In the genomic region with DNA sequence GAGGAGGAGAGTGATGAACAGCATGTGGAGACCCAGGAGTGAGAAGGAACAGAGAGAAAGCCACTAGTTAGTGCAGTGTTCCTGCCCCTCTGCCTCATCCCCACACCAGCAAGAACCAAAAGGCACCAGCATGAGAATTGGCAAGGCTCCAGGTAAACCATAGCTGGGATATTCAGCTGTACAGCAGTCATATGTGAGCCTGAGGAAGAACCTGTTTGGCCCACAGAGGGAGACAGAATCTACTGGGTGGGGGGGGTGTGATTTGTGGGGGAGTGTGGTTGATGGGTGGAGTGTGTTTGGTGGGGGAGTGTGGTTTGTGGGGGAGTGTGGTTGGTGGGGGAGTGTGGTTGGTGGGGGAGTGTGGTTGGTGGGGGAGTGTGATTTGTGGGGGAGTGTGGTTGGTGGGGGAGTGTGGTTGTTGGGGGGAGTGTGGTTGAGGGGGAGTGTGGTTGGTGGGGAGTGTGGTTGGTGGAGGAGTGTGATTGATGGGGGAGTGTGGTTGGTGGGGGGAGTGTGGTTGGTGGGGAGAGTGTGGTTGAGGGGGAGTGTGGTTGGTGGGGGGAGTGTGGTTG, we compare ENCODE assay signal across 9 cellular contexts. TPM values are rescaled to one million over a fixed set of nuclear protein-coding genes. Genes with fewer than 3 reads are reported as not detected.
A peak's percentile ranks its signal among the peaks of the same experiment; 100 is the strongest.
DNase-seq lines count a peak whose midpoint lies in the region; ATAC-seq, FAIRE-seq and TF ChIP-seq lines count a peak whose summit lies in the region.
"Had no signal": no experiment of that assay in that cellular context is flagged by ENCODE, and none has a peak within 500 bp of the region (broad histone marks: within the 10 kb centered on the region; RNA-seq: fewer than 3 reads in every experiment).

No MANE protein-coding gene starts in this region.

- H3K9me3 ChIP-seq in astrocyte (ENCODE audit: insufficient read depth, low read depth, low read length) (no peaks in the 10 kb centered on the region), tibial nerve (no peaks in the 10 kb centered on the region)

- H3K4me1 Mint-ChIP-seq in astrocyte (ENCODE audit: low read depth, unreplicated experiment), result peaks cover 44% of the 10 kb centered on the region

- peak overlapping the region; percentile 43 for H3K4me3 Mint-ChIP-seq in astrocyte (ENCODE audit: unreplicated experiment)
- H3K4me3 Mint-ChIP-seq: IgD-negative memory B cell had no signal

- no peak overlapping the region for H3K4me3 ChIP-seq in Jurkat, Clone E6-1 (ENCODE audit: low read length)
- no peak overlapping the region for H3K4me3 ChIP-seq in astrocyte (ENCODE audit: insufficient read depth, low read depth, low read length)
- no peak overlapping the region for H3K4me3 ChIP-seq in tibial nerve

- no peak for TF ChIP-seq POLR2A in tibial nerve (IDR thresholded peaks at IDR 0.05)

- ATAC-seq in omental fat pad (ENCODE audit: low FRiP score), result no peak
- ATAC-seq in left lobe of liver, result no peak

- intact Hi-C loops in posterior vena cava (cut with DNase I), result no loop called here

- DNase-seq in COLO668 (lab: John Stamatoyannopoulos, UW; ENCODE audit: unreplicated experiment) (peak; percentile 4), astrocyte (ENCODE audit: low read depth) (peak; percentile 44), kidney tubule cell (ENCODE audit: low spot score) (peak; percentile 73), omental fat pad (ENCODE audit: low spot score) (no peak), posterior vena cava (ENCODE audit: low spot score) (no peak), left lobe of liver (ENCODE audit: low spot score) (no peak), tibial nerve (ENCODE audit: low spot score in 2 of 2) (no peak)
- DNase-seq in Jurkat, Clone E6-1 (ENCODE audit: low read depth, low spot score), result peak; percentile 12

- H3K27me3 Mint-ChIP-seq in astrocyte (ENCODE audit: low read depth, unreplicated experiment), result peaks cover 3% of the 10 kb centered on the region
- H3K27me3 Mint-ChIP-seq: IgD-negative memory B cell had no signal

- peaks cover 77% of the 10 kb centered on the region for H4K20me1 ChIP-seq in astrocyte (ENCODE audit: insufficient read depth, low read length)

- no peak overlapping the region for H3K27ac ChIP-seq in astrocyte (ENCODE audit: low read depth, low read length)
- no peak overlapping the region for H3K27ac ChIP-seq in tibial nerve

- H3K27ac Mint-ChIP-seq in astrocyte (ENCODE audit: unreplicated experiment), result no peak overlapping the region

- H3K36me3 ChIP-seq in astrocyte (ENCODE audit: insufficient read depth, low read length), result no peaks in the 10 kb centered on the region
- no peaks in the 10 kb centered on the region for H3K36me3 ChIP-seq in tibial nerve

- TF ChIP-seq CTCF in astrocyte (IDR thresholded peaks at IDR 0.05; ENCODE audit: insufficient read depth, low read depth, low read length) (no peak), omental fat pad (IDR thresholded peaks at IDR 0.05) (no peak), tibial nerve (IDR thresholded peaks at IDR 0.05) (no peak)

- H3K9me3 Mint-ChIP-seq in astrocyte (ENCODE audit: unreplicated experiment), result peaks cover 2% of the 10 kb centered on the region
- H3K9me3 Mint-ChIP-seq: IgD-negative memory B cell had no signal

- H3K36me3 Mint-ChIP-seq in astrocyte (ENCODE audit: low read depth, unreplicated experiment), result peaks cover 11% of the 10 kb centered on the region

- peaks cover 50% of the 10 kb centered on the region for H3K79me2 ChIP-seq in astrocyte (ENCODE audit: insufficient read depth, low read length)

- H2AFZ ChIP-seq in astrocyte (ENCODE audit: low read depth, low read length), result no peak overlapping the region

- no peak for FAIRE-seq in astrocyte (lab: Jason Lieb, UNC)

- no peak overlapping the region for H3K4me2 ChIP-seq in astrocyte (ENCODE audit: low read length)

- peaks cover 3% of the 10 kb centered on the region for H3K4me1 ChIP-seq in astrocyte (ENCODE audit: insufficient read depth, low read length)
- H3K4me1 ChIP-seq in tibial nerve, result peaks cover 0 to 75% (median 17%) of the 10 kb centered on the region in 4 donors

- H3K27me3 ChIP-seq in astrocyte (ENCODE audit: insufficient read depth, low read length) (no peaks in the 10 kb centered on the region), tibial nerve (no peaks in the 10 kb centered on the region)

- TF ChIP-seq EP300 in tibial nerve (IDR thresholded peaks at IDR 0.05), result no peak

- H3K9ac ChIP-seq in astrocyte (ENCODE audit: low read length), result no peak overlapping the region

RNA-seq across cellular contexts. Expression of gene MINK1, which starts 19.4 kb away (rescaled TPM):
- 37.9 TPM for polyA plus RNA-seq in Jurkat, Clone E6-1 (2012; ENCODE audit: insufficient read depth, insufficient read length)
- 51.3 and 63.2 TPM in 2 replicates for total RNA-seq in astrocyte
- total RNA-seq in omental fat pad, result 10 to 100 TPM; 24.4 to 57.8 (median 31.9) TPM
- total RNA-seq in posterior vena cava, result 10 to 100 TPM; 53.3 to 67.0 TPM
- 34.1 TPM for total RNA-seq in left lobe of liver
- 10 to 100 TPM; 57.1 to 94.3 (median 85.7) TPM for total RNA-seq in tibial nerve

RNA-seq across cellular contexts. Expression of gene PLD2, which starts 45.6 kb away (rescaled TPM):
- 18.2 TPM for polyA plus RNA-seq in Jurkat, Clone E6-1 (2012; ENCODE audit: insufficient read depth, insufficient read length)
- total RNA-seq in astrocyte (21.4 and 29.3 TPM in 2 replicates), omental fat pad (10 to 100 TPM; 20.8 to 29.2 (median 24.3) TPM), posterior vena cava (10 to 100 TPM; 22.2 to 30.3 TPM), left lobe of liver (8.5 TPM), tibial nerve (10 to 100 TPM; 17.2 to 63.0 (median 30.1) TPM)

RNA-seq across cellular contexts. Expression of gene C17orf107, which starts 46.7 kb away (rescaled TPM):
- polyA plus RNA-seq in Jurkat, Clone E6-1 (2012; ENCODE audit: insufficient read depth, insufficient read length), result not detected
- total RNA-seq in astrocyte (2.2 and 3.9 TPM in 2 replicates), omental fat pad (1 to 10 TPM in 3 of 4 donors, under 1 TPM in 1; 0.63 to 8.4 (median 3.3) TPM), posterior vena cava (1 to 10 TPM in 1 of 2 donors, under 1 TPM in 1; 1.00 to 1.3 TPM), left lobe of liver (4.1 TPM), tibial nerve (1 to 10 TPM in 3 of 4 donors, under 1 TPM in 1; 0.90 to 2.0 (median 1.3) TPM)

RNA-seq across cellular contexts. Expression of gene CHRNE, which starts 50.3 kb away (rescaled TPM):
- polyA plus RNA-seq in Jurkat, Clone E6-1 (2012; ENCODE audit: insufficient read depth, insufficient read length), result not detected
- total RNA-seq in astrocyte, result 0.20 and 0.43 TPM in 2 replicates
- 1 to 10 TPM in 3 of 4 donors, under 1 TPM in 1; 0.50 to 3.6 (median 1.5) TPM for total RNA-seq in omental fat pad
- total RNA-seq in posterior vena cava, result 1 to 10 TPM in 1 of 2 donors, under 1 TPM in 1; 0.57 to 1.5 TPM
- 3.1 TPM for total RNA-seq in left lobe of liver
- total RNA-seq in tibial nerve, result 1 to 10 TPM in 2 of 4 donors, under 1 TPM in 2; 0.22 to 2.5 (median 1.0) TPM

Comparison
In these comparisons a context has a peak if more than half of its experiments do, and no peak if none do; other contexts are left out.
1. DNase-seq: peak in COLO668 (single experiment), Jurkat, Clone E6-1 (single experiment), astrocyte (single experiment) and kidney tubule cell (single experiment); none in omental fat pad (single experiment), posterior vena cava (single experiment), left lobe of liver (single experiment) and tibial nerve (0 of 2).